ENCODE assay signal across 9 cellular contexts in the genomic region with DNA sequence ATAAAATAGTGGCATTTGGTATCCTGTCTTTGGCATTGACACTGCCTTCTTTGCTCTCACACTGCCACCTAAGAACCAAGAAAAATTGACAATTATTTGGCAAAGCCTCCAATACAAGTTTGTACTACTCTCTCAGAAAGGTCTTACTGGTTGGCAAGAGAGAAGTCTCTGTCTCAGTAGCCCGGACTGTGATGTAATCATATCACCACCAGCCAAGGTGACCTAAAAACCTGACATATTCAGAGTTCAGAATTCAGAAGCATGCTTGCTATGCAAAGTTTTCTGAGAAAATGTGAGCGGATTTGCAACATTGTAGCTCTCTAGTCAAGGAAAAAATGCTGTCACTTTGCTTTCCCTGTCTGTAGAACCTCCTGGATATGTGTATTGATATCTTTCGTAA.
"Had no signal": no experiment of that assay in that cellular context is flagged by ENCODE, and none has a peak within 500 bp of the region (broad histone marks: within the 10 kb centered on the region; RNA-seq: fewer than 3 reads in every experiment).

No MANE protein-coding gene starts in this region.

- H3K9ac ChIP-seq: GM23248 had no signal

- H3K9me3 ChIP-seq: HAP-1 had no signal

- H2AFZ ChIP-seq: GM23248 had no signal

- FAIRE-seq: HTR-8/SVneo, K562 had no signal

- ATAC-seq: HCT116, K562 had no signal

- DNase-seq: GM23248, H7, HFFc6, IMR-90, KG1 had no signal

- H3K36me3 ChIP-seq: HAP-1 had no signal

- H3K4me3 ChIP-seq: GM23248, HAP-1, K562 had no signal

- H3K27ac ChIP-seq: GM23248 had no signal
